In the genomic region with DNA sequence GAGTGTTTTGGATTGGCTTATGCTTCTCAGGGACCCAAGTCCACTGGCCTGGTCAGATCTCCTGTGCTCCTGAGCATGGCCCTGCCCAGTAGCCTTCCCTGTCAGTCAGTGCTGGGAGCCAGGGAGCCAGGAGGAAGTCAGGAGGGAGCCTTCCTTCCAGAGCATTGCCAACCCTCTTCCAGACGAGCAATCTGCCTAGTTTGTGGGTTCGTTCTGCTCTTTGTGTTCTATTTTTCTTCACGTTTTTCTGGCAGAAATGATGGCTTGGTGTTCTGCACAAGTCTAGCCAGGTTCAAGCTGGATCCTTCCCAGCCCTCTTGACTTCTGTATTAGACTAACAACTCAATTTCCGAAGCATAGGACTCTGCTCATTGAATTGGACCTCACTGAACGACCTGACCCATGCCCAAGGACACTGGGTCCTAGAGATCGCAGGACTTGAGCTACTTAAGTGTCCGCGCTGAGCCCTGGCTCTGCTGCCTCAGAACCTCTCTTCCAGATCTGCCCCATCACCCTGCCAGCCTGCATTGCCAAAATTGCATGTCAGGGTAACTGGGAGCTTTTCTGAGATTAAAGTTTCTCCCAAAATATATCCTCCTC, we compare ENCODE assay signal across 18 cellular contexts.
A peak's percentile ranks its signal among the peaks of the same experiment; 100 is the strongest.
DNase-seq lines count a peak whose midpoint lies in the region; ATAC-seq and TF ChIP-seq lines count a peak whose summit lies in the region.
"Had no signal": no experiment of that assay in that cellular context is flagged by ENCODE, and none has a peak within 500 bp of the region (broad histone marks: within the 10 kb centered on the region; RNA-seq: fewer than 3 reads in every experiment).

No MANE protein-coding gene starts in this region.

- H2AFZ ChIP-seq in OCI-LY7 (ENCODE audit: low read length): peak overlapping the region; percentile 70; the same call in 1 of the 2 replicates

- 83 to 87% methylated on average over 8 of the region's 8 CpGs for WGBS in endodermal cell (ENCODE audit: insufficient coverage in 1 of 2, insufficient read length in 1 of 2), 2 experiments

- H3K4me1 Mint-ChIP-seq in CD8-positive, alpha-beta T cell (ENCODE audit: low read depth): peaks cover 21% of the 10 kb centered on the region
- H3K4me1 Mint-ChIP-seq in endodermal cell: peaks cover 2% of the 10 kb centered on the region
- peaks cover 5 to 22% (median 20%) of the 10 kb centered on the region in 3 donors for H3K4me1 Mint-ChIP-seq in CD8-positive, alpha-beta memory T cell

- no peaks in the 10 kb centered on the region for H3K27me3 ChIP-seq in CD8-positive, alpha-beta T cell (ENCODE audit: insufficient read depth, low read length)
- H3K27me3 ChIP-seq in endodermal cell (ENCODE audit: control insufficient read depth, insufficient read depth, low read length, poor library complexity, severe bottlenecking): no peaks in the 10 kb centered on the region
- H3K27me3 ChIP-seq in neutrophil: no peaks in the 10 kb centered on the region
- no peaks in the 10 kb centered on the region for H3K27me3 ChIP-seq in CD8-positive, alpha-beta memory T cell (ENCODE audit: insufficient read depth, low read length, poor library complexity, severe bottlenecking)

- no peaks in the 10 kb centered on the region for H3K36me3 Mint-ChIP-seq in CD8-positive, alpha-beta T cell
- H3K36me3 Mint-ChIP-seq in endodermal cell (ENCODE audit: low read depth): no peaks in the 10 kb centered on the region
- peaks cover 0 to 3% (median 0%) of the 10 kb centered on the region in 3 donors for H3K36me3 Mint-ChIP-seq in CD8-positive, alpha-beta memory T cell
- H3K36me3 Mint-ChIP-seq: IgD-negative memory B cell had no signal

- no peaks in the 10 kb centered on the region for H3K9me2 ChIP-seq in OCI-LY7 (ENCODE audit: insufficient read depth, low read length)

- 0 out of 2 replicates have a peak overlapping the region, but pooled peaks have one; percentile 11 for H3K4me2 ChIP-seq in OCI-LY7 (ENCODE audit: low read length)

- peaks cover 2% of the 10 kb centered on the region for H3K27me3 Mint-ChIP-seq in CD8-positive, alpha-beta T cell (ENCODE audit: low read depth)
- peaks cover 2% of the 10 kb centered on the region for H3K27me3 Mint-ChIP-seq in endodermal cell (ENCODE audit: insufficient read depth)
- H3K27me3 Mint-ChIP-seq in CD8-positive, alpha-beta memory T cell: peaks cover 3 to 8% of the 10 kb centered on the region in 2 donors

- peak overlapping the region; percentile 60 for H3K27ac Mint-ChIP-seq in CD8-positive, alpha-beta T cell
- H3K27ac Mint-ChIP-seq in endodermal cell: no peak overlapping the region
- H3K27ac Mint-ChIP-seq in CD8-positive, alpha-beta memory T cell: peak overlapping the region in 1 of 8 donors; percentile 11
- H3K27ac Mint-ChIP-seq: IgD-negative memory B cell had no signal

- H3K9me3 Mint-ChIP-seq in CD8-positive, alpha-beta T cell: no peaks in the 10 kb centered on the region
- no peaks in the 10 kb centered on the region for H3K9me3 Mint-ChIP-seq in endodermal cell
- H3K9me3 Mint-ChIP-seq in CD8-positive, alpha-beta memory T cell: no peaks in the 10 kb centered on the region
- H3K9me3 Mint-ChIP-seq: IgD-negative memory B cell had no signal

- CTCF ChIA-PET in CD8-positive, alpha-beta T cell (lab: Charles Lee): interaction anchor here (0.6 to 10.4 kb wide), 9 partner anchors 12 to 1009 kb away, joined by 3 to 244 read pairs (median 49); a partner anchor contains a TSS
- CTCF ChIA-PET in OCI-LY7 (lab: Charles Lee; ENCODE audit: unreplicated experiment): interaction anchor here (5.3 kb wide), 1 partner anchor 76 kb away, joined by 28 read pairs; a partner anchor contains a TSS
- CTCF ChIA-PET in CD8-positive, alpha-beta memory T cell (lab: Charles Lee): interaction anchor here (1.4 to 9.5 kb wide), 9 partner anchors 13 to 132 kb away, joined by 3 to 121 read pairs (median 23); a partner anchor contains a TSS

- POLR2A ChIA-PET in CD8-positive, alpha-beta T cell (lab: Charles Lee): interaction anchor here (0.6 to 4.3 kb wide), 6 partner anchors 11 to 1964 kb away, joined by 3 to 36 read pairs (median 14); a partner anchor contains a TSS
- POLR2A ChIA-PET in OCI-LY7 (lab: Charles Lee): interaction anchor here (0.5 to 4.6 kb wide), 4 partner anchors 8 to 201 kb away, joined by 3 to 35 read pairs (median 8); a partner anchor contains a TSS
- POLR2A ChIA-PET in CD8-positive, alpha-beta memory T cell (lab: Charles Lee): interaction anchor here (1.1 to 2.5 kb wide), 2 partner anchors 45 to 76 kb away, joined by 4 to 17 read pairs; a partner anchor contains a TSS

- H3K36me3 ChIP-seq in CD8-positive, alpha-beta T cell (ENCODE audit: insufficient read depth, low read length): no peaks in the 10 kb centered on the region
- H3K36me3 ChIP-seq in OCI-LY7 (ENCODE audit: insufficient read depth, low read length): no peaks in the 10 kb centered on the region
- H3K36me3 ChIP-seq in endodermal cell (ENCODE audit: control insufficient read depth, insufficient read depth, low read length): no peaks in the 10 kb centered on the region
- no peaks in the 10 kb centered on the region for H3K36me3 ChIP-seq in neutrophil
- no peaks in the 10 kb centered on the region for H3K36me3 ChIP-seq in CD8-positive, alpha-beta memory T cell (ENCODE audit: insufficient read depth, low read length)

- no peak overlapping the region for H3K4me3 ChIP-seq in CD8-positive, alpha-beta T cell (ENCODE audit: low read depth, low read length)
- H3K4me3 ChIP-seq in OCI-LY7 (ENCODE audit: low read depth, low read length, poor library complexity, severe bottlenecking) (no peak overlapping the region), endodermal cell (ENCODE audit: low read length) (no peak overlapping the region), neutrophil (ENCODE audit: low read depth in 1 of 2, low read length in 1 of 2) (no peak overlapping the region)
- no peak overlapping the region for H3K4me3 ChIP-seq in CD8-positive, alpha-beta memory T cell (ENCODE audit: low read length)

- no TSS peak for BruUV-seq in OCI-LY7 (replicated peaks; lab: Mats Ljungman, UMichigan)

- TF ChIP-seq CTCF in CD8-positive, alpha-beta T cell (IDR thresholded peaks at IDR 0.05): no peak
- no peak for TF ChIP-seq CTCF in OCI-LY7 (conservative IDR thresholded peaks at IDR 0.05; ENCODE audit: low read length)
- TF ChIP-seq CTCF in endodermal cell (conservative IDR thresholded peaks at IDR 0.05): no peak
- TF ChIP-seq CTCF in neutrophil (IDR thresholded peaks at IDR 0.05): no peak

- no peak overlapping the region for H3K27ac ChIP-seq in CD8-positive, alpha-beta T cell (ENCODE audit: low read depth, low read length)
- H3K27ac ChIP-seq in OCI-LY7 (ENCODE audit: low read depth, low read length, poor library complexity, severe bottlenecking) (no peak overlapping the region), endodermal cell (ENCODE audit: low read depth, low read length) (no peak overlapping the region), neutrophil (peak overlapping the region; percentile 76)
- H3K27ac ChIP-seq in CD8-positive, alpha-beta memory T cell (ENCODE audit: low read depth, low read length): no peak overlapping the region
- H3K27ac ChIP-seq: RWPE1 had no signal

- no peak for ATAC-seq in CD8-positive, alpha-beta T cell
- ATAC-seq: PC-3 had no signal

- no peak overlapping the region for H3K9ac ChIP-seq in endodermal cell (ENCODE audit: extremely low read depth, low read length, poor library complexity, severe bottlenecking)

- H3K79me2 ChIP-seq in OCI-LY7 (ENCODE audit: insufficient read depth, low read depth, low read length): no peaks in the 10 kb centered on the region

- no peaks in the 10 kb centered on the region for H3K9me3 ChIP-seq in CD8-positive, alpha-beta T cell (ENCODE audit: low read length)
- H3K9me3 ChIP-seq in OCI-LY7 (ENCODE audit: low read length): no peaks in the 10 kb centered on the region
- no peaks in the 10 kb centered on the region for H3K9me3 ChIP-seq in endodermal cell (ENCODE audit: control insufficient read depth, low read length)
- no peaks in the 10 kb centered on the region for H3K9me3 ChIP-seq in neutrophil
- H3K9me3 ChIP-seq in CD8-positive, alpha-beta memory T cell (ENCODE audit: low read length): no peaks in the 10 kb centered on the region

- H3K4me1 ChIP-seq in CD8-positive, alpha-beta T cell (ENCODE audit: insufficient read depth, low read length): peaks cover 21% of the 10 kb centered on the region
- peaks cover 13% of the 10 kb centered on the region for H3K4me1 ChIP-seq in OCI-LY7 (ENCODE audit: insufficient read depth, low read length, poor library complexity, severe bottlenecking)
- H3K4me1 ChIP-seq in endodermal cell (ENCODE audit: control insufficient read depth, insufficient read depth, low read length): no peaks in the 10 kb centered on the region
- peaks cover 36 to 41% of the 10 kb centered on the region in 2 experiments for H3K4me1 ChIP-seq in neutrophil (ENCODE audit: control insufficient read depth in 1 of 2, insufficient read depth in 1 of 2, low read depth in 1 of 2, low read length in 1 of 2)
- H3K4me1 ChIP-seq in CD8-positive, alpha-beta memory T cell (ENCODE audit: insufficient read depth, low read length): peaks cover 11% of the 10 kb centered on the region

- no peak for DNase-seq in CD8-positive, alpha-beta T cell
- DNase-seq in OCI-LY7 (ENCODE audit: low spot score) (no peak), endodermal cell (peak; percentile 42), NCI-H146 treated with DMSO at 0.1 percent for 48 hours (lab: John Stamatoyannopoulos, UW; ENCODE audit: unreplicated experiment) (no peak), nucleus accumbens (lab: John Stamatoyannopoulos, UW) (no peak)
- no peak for DNase-seq in CD8-positive, alpha-beta memory T cell
- DNase-seq: EL; H7; Kasumi-1; NCI-H1105 treated with DMSO at 0.1 percent for 48 hours; NCI-H187 treated with DMSO at 0.1 percent for 48 hours; NCI-H2171 treated with DMSO at 0.1 percent for 48 hours; NCI-H446 treated with DMSO at 0.1 percent for 48 hours; NK-92 treated with Interleukin-12 subunit alpha and Interleukin-12 subunit beta, amount 100 ng/mL, for 24 hours; PC-3 had no signal

- H3K4me3 Mint-ChIP-seq in CD8-positive, alpha-beta T cell: no peak overlapping the region
- no peak overlapping the region for H3K4me3 Mint-ChIP-seq in endodermal cell
- H3K4me3 Mint-ChIP-seq in CD8-positive, alpha-beta memory T cell: no peak overlapping the region
- H3K4me3 Mint-ChIP-seq: IgD-negative memory B cell had no signal

- no peaks in the 10 kb centered on the region for H4K20me1 ChIP-seq in OCI-LY7 (ENCODE audit: insufficient read depth, low read length)

- intact Hi-C loops in CD8-positive, alpha-beta T cell (cut with DNase I, micrococcal nuclease): no loop called here
- intact Hi-C loops in OCI-LY7 (cut with micrococcal nuclease; ENCODE audit: unreplicated experiment): no loop called here
